In the genomic region with DNA sequence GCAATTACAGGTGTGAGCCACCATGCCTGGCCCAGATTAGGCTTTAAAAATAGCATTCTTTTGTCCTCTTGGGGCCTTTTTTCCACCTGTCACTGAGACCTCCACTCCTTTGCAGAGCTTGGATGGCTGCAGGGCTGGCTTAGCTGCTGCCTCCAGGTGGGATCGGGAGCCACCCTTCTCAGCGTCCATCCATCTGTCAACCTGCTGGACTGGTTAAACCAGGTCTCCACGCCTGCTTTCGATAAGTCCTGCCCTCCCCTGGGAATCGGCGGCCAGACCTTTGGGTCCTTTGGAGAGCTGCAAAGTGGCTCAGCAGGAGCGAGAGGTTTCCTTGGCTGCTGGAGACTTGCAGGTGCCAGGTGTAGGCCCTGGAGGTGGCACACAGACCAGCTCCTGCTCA, we compare ENCODE assay signal across 10 cellular contexts. TPM values are rescaled to one million over a fixed set of nuclear protein-coding genes. Genes with fewer than 3 reads are reported as not detected.
DNase-seq lines count a peak whose midpoint lies in the region; ATAC-seq and TF ChIP-seq lines count a peak whose summit lies in the region.
"Had no signal": no experiment of that assay in that cellular context is flagged by ENCODE, and none has a peak within 500 bp of the region (broad histone marks: within the 10 kb centered on the region; RNA-seq: fewer than 3 reads in every experiment).

No MANE protein-coding gene starts in this region.

- WGBS in hepatocyte (ENCODE audit: low lambda C conversion rate, missing lambda C conversion rate): 36% methylated on average over 7 of the region's 7 CpGs
- WGBS in thymus: 94% methylated on average over 7 of the region's 7 CpGs

- DNase-seq in HT-29 (ENCODE audit: low spot score): peak; percentile 97
- peak; percentile 85 to 94 for DNase-seq in NCI-H524 (lab: John Stamatoyannopoulos, UW)
- peak; percentile 84 for DNase-seq in hepatocyte (ENCODE audit: low spot score)
- no peak for DNase-seq in activated CD4-positive, alpha-beta T cell treated with anti-CD3 and anti-CD28 coated beads, Interleukin-2, amount 50 U/mL, for 48 hours
- DNase-seq in AG08396 (ENCODE audit: low spot score): no peak
- DNase-seq: activated CD4-positive, alpha-beta memory T cell treated with anti-CD3 and anti-CD28 coated beads for 36 hours; NCI-H1436 treated with DMSO at 0.1 percent for 48 hours had no signal

- peaks cover 3% of the 10 kb centered on the region for H3K4me1 ChIP-seq in hepatocyte (ENCODE audit: insufficient read depth)
- H3K4me1 ChIP-seq in thymus (ENCODE audit: control insufficient read depth, insufficient read depth, low read length): peaks cover 26% of the 10 kb centered on the region

- H4K20me1 ChIP-seq in hepatocyte (ENCODE audit: insufficient read depth, poor library complexity, severe bottlenecking): peaks cover 4% of the 10 kb centered on the region

- H3K79me2 ChIP-seq in hepatocyte: peaks cover 65% of the 10 kb centered on the region

- H3K36me3 ChIP-seq in hepatocyte (replicated peaks; ENCODE audit: insufficient read depth, low read depth) (no peaks in the 10 kb centered on the region), thymus (ENCODE audit: control insufficient read depth, insufficient read depth) (peaks cover 3% of the 10 kb centered on the region)

- TF ChIP-seq CTCF in hepatocyte (IDR thresholded peaks at IDR 0.05; ENCODE audit: poor library complexity): peak; percentile 35

- H3K27me3 ChIP-seq in hepatocyte: no peaks in the 10 kb centered on the region
- H3K27me3 ChIP-seq in thymus (ENCODE audit: control insufficient read depth, insufficient read depth): no peaks in the 10 kb centered on the region

- H3K9me3 ChIP-seq in hepatocyte (ENCODE audit: low read depth): no peaks in the 10 kb centered on the region
- H3K9me3 ChIP-seq in thymus (ENCODE audit: control insufficient read depth): no peaks in the 10 kb centered on the region

- H3K9me2 ChIP-seq in hepatocyte (replicated peaks; ENCODE audit: insufficient read depth): no peaks in the 10 kb centered on the region

- H3K4me2 ChIP-seq in hepatocyte: peak overlapping the region; percentile 65

- ATAC-seq in GM21723 (IDR thresholded peaks at IDR 0.05; ENCODE audit: unreplicated experiment): no peak

- H3K27ac ChIP-seq in hepatocyte (peak overlapping the region; percentile 62), thymus (ENCODE audit: low read depth) (peak overlapping the region; percentile 31)
- H3K27ac ChIP-seq: SK-N-MC had no signal

- H3K4me3 ChIP-seq in hepatocyte (no peak overlapping the region), thymus (ENCODE audit: low read length) (no peak overlapping the region)
- H3K4me3 ChIP-seq: SK-N-MC had no signal

- no peak overlapping the region for H2AFZ ChIP-seq in hepatocyte

RNA-seq across cellular contexts. Expression of gene GRAMD4, which starts 23.4 kb away (rescaled TPM):
- 22.5 and 26.7 TPM in 2 replicates for total RNA-seq in HT-29 (2014; rRNA removed; shearing (Covaris generic))
- 21.2 and 21.8 TPM in 2 replicates for total RNA-seq in hepatocyte
- polyA plus RNA-seq in hepatocyte: 31.0 and 32.6 TPM in 2 replicates
- polyA plus RNA-seq in thymus: 34.4 TPM

RNA-seq across cellular contexts. Expression of gene CELSR1, which starts 59.4 kb away (rescaled TPM):
- total RNA-seq in HT-29 (2014; rRNA removed; shearing (Covaris generic)): 6.8 and 12.4 TPM in 2 replicates
- 5.8 and 8.7 TPM in 2 replicates for total RNA-seq in hepatocyte
- polyA plus RNA-seq in hepatocyte (3.0 and 4.9 TPM in 2 replicates), thymus (9.4 TPM)

Comparison
In these comparisons a context has a peak if more than half of its experiments do, and no peak if none do; other contexts are left out.
1. DNase-seq: peak in HT-29 (single experiment), NCI-H524 (2 of 2) and hepatocyte (single experiment); none in activated CD4-positive, alpha-beta T cell treated with anti-CD3 and anti-CD28 coated beads, Interleukin-2, amount 50 U/mL, for 48 hours (0 of 2) and AG08396 (single experiment).